In genomic region chrX:52261463-52262194, GRCh38 we compare ENCODE assay signal across 1 cellular context.
TF ChIP-seq lines count a peak whose summit lies in the region.

No MANE protein-coding gene starts in this region.

TF ChIP-seq in GM12878, 131 proteins besides CTCF, POLR2A, EP300 and RAD21 (continued from another document):
- 0 out of 4 replicates have a peak, but pooled peaks of 1 of the 2 experiments have one; percentile 24 for TF ChIP-seq SRF (IDR thresholded peaks at IDR 0.05; ENCODE audit: low read depth in 2 of 2, low read length in 2 of 2)
- TF ChIP-seq JUND (IDR thresholded peaks at IDR 0.05; ENCODE audit: low read depth, low read length), result no peak
- TF ChIP-seq IRF4 (IDR thresholded peaks at IDR 0.05; ENCODE audit: low read depth, low read length), result no peak
- peak; percentile 69; the same call in 1 of the 2 replicates for TF ChIP-seq MEF2A (IDR thresholded peaks at IDR 0.05; ENCODE audit: insufficient read depth, low read depth, low read length)
- peak; percentile 25; the same call in 1 of the 2 replicates for TF ChIP-seq GATAD2B (conservative IDR thresholded peaks at IDR 0.05; ENCODE audit: low read depth)
- peak; percentile 82 for TF ChIP-seq NBN (IDR thresholded peaks at IDR 0.05)
- TF ChIP-seq NFYA (IDR thresholded peaks at IDR 0.05; ENCODE audit: borderline replicate concordance, low read depth, low read length), result no peak
- no peak for TF ChIP-seq TARDBP (IDR thresholded peaks at IDR 0.05; ENCODE audit: borderline replicate concordance)
- peak; percentile 65 for TF ChIP-seq IKZF1 (conservative IDR thresholded peaks at IDR 0.05)
- peak; percentile 18; the same call in 1 of the 2 replicates for TF ChIP-seq CREM (IDR thresholded peaks at IDR 0.05; ENCODE audit: low read depth)
- no peak for TF ChIP-seq HDAC2 (IDR thresholded peaks at IDR 0.05)
- TF ChIP-seq RUNX3 (IDR thresholded peaks at IDR 0.05; ENCODE audit: low read length), result peak; percentile 67
- TF ChIP-seq ZBTB11 (CRISPR knock-in tag; IDR thresholded peaks at IDR 0.05), result no peak
- TF ChIP-seq NRF1 (conservative IDR thresholded peaks at IDR 0.05; ENCODE audit: low read depth, low read length), result peak; percentile 60
- TF ChIP-seq JUNB (IDR thresholded peaks at IDR 0.05), result no peak
- TF ChIP-seq CREB1 (IDR thresholded peaks at IDR 0.05; ENCODE audit: low read depth), result 0 out of 2 replicates have a peak, but pooled peaks have one; percentile 13
- no peak for TF ChIP-seq HDAC6 (IDR thresholded peaks at IDR 0.05; ENCODE audit: unreplicated experiment)
- peak; percentile 72; the same call in 2 of the 3 replicates for TF ChIP-seq POU2F2 (IDR thresholded peaks at IDR 0.05; ENCODE audit: borderline replicate concordance, low read depth, low read length)
- peak; percentile 100 for TF ChIP-seq ZNF384 (IDR thresholded peaks at IDR 0.05; ENCODE audit: borderline replicate concordance, low read depth, low read length)
- no peak for TF ChIP-seq ZBTB33 (IDR thresholded peaks at IDR 0.05)
- TF ChIP-seq TCF12 (IDR thresholded peaks at IDR 0.05; ENCODE audit: low read depth, low read length), result 0 out of 2 replicates have a peak, but pooled peaks have one; percentile 24
- no peak for TF ChIP-seq EZH2 (IDR thresholded peaks at IDR 0.05; ENCODE audit: borderline replicate concordance, control insufficient read depth, low read depth, low read length)
- 0 out of 2 replicates have a peak, but pooled peaks have one; percentile 19 for TF ChIP-seq TCF7 (IDR thresholded peaks at IDR 0.05; ENCODE audit: borderline replicate concordance)
- peak; percentile 99 for TF ChIP-seq CBX5 (IDR thresholded peaks at IDR 0.05; ENCODE audit: low read depth)
- TF ChIP-seq TAF1 (IDR thresholded peaks at IDR 0.05; ENCODE audit: borderline replicate concordance, low read depth, low read length), result no peak; the same call in 1 of the 2 replicates
- 0 out of 2 replicates have a peak, but pooled peaks have one; percentile 6 for TF ChIP-seq PAX5 (IDR thresholded peaks at IDR 0.05; ENCODE audit: borderline replicate concordance, low read depth, low read length)
TF ChIP-seq in GM12878: peak in this region for 57.
